17 cellular contexts compared by ENCODE assay signal in genomic region chr19:20611866-20612265, GRCh38. TPM values are rescaled to one million over a fixed set of nuclear protein-coding genes. Genes with fewer than 3 reads are reported as not detected.
DNase-seq lines count a peak whose midpoint lies in the region; ATAC-seq and TF ChIP-seq lines count a peak whose summit lies in the region.
"Had no signal": no experiment of that assay in that cellular context is flagged by ENCODE, and none has a peak within 500 bp of the region (broad histone marks: within the 10 kb centered on the region; RNA-seq: fewer than 3 reads in every experiment).

No MANE protein-coding gene starts in this region.

- H3K27ac ChIP-seq in mammary epithelial cell (ENCODE audit: insufficient read depth, low read depth, low read length) (no peak overlapping the region), ovary (peak overlapping the region; percentile 62 to 85), aorta (ENCODE audit: low read depth in 1 of 2, low read length in 2 of 2) (no peak overlapping the region), mesendoderm (ENCODE audit: low read depth, low read length) (no peak overlapping the region), sigmoid colon (peak overlapping the region in 2 of 4 donors; percentile 61 to 66)
- H3K27ac ChIP-seq: BLaER1 treated with 17β-estradiol and CSF1 and Interleukin-3, amounts not matched to agents 10 nM and 100 nM had no signal

- no peak overlapping the region for H2BK5ac ChIP-seq in mesendoderm (ENCODE audit: low read length)

- peak; percentile 50 for ATAC-seq in aorta (ENCODE audit: low FRiP score)
- ATAC-seq: GM23338 had no signal

- CTCF ChIA-PET in mammary epithelial cell (lab: Charles Lee; ENCODE audit: low non-redundant PET): no interaction called here

- H3K79me1 ChIP-seq in mesendoderm (ENCODE audit: low read length): no peaks in the 10 kb centered on the region

- H3K4ac ChIP-seq in mesendoderm (ENCODE audit: low read depth, low read length): no peak overlapping the region

- intact Hi-C loops in mammary epithelial cell (cut with micrococcal nuclease): no loop called here
- intact Hi-C loops in ovary (cut with DNase I): loop anchor here in 2 of 4 donors (5.0 to 10.0 kb wide), 2 partner anchors 45 to 47 kb away; partner anchors contain the start of gene ZNF737 (in 2 of the 2)
- intact Hi-C loops in aorta (cut with DNase I): no loop called here
- intact Hi-C loops in sigmoid colon (cut with DNase I): no loop called here

- no peak overlapping the region for H2AK5ac ChIP-seq in mesendoderm (ENCODE audit: low read length)

- H4K20me1 ChIP-seq in mammary epithelial cell (ENCODE audit: insufficient read depth, low read length): no peaks in the 10 kb centered on the region
- H4K20me1 ChIP-seq: BLaER1 treated with 17β-estradiol and CSF1 and Interleukin-3, amounts not matched to agents 10 nM and 100 nM had no signal

- H3K27me3 ChIP-seq in mammary epithelial cell (ENCODE audit: insufficient read depth, low read length): no peaks in the 10 kb centered on the region
- no peaks in the 10 kb centered on the region for H3K27me3 ChIP-seq in ovary
- H3K27me3 ChIP-seq in aorta (ENCODE audit: control insufficient read depth in 1 of 2, insufficient read depth in 2 of 2, low read length in 1 of 2): no peaks in the 10 kb centered on the region
- no peaks in the 10 kb centered on the region for H3K27me3 ChIP-seq in mesendoderm (ENCODE audit: insufficient read depth, low read length, poor library complexity)
- no peaks in the 10 kb centered on the region for H3K27me3 ChIP-seq in sigmoid colon
- H3K27me3 ChIP-seq: BLaER1 treated with 17β-estradiol and CSF1 and Interleukin-3, amounts not matched to agents 10 nM and 100 nM; MG63 had no signal

- H2BK120ac ChIP-seq in mesendoderm (ENCODE audit: low read depth, low read length): no peak overlapping the region

- H4K8ac ChIP-seq in mesendoderm (ENCODE audit: low read depth, low read length): no peak overlapping the region

- H2AFZ ChIP-seq in mammary epithelial cell (ENCODE audit: low read depth, low read length): peak overlapping the region; percentile 89
- H2AFZ ChIP-seq: GM23338 had no signal

- no peak overlapping the region for H2BK15ac ChIP-seq in mesendoderm (replicated peaks; ENCODE audit: low read depth)

- H3K36me3 ChIP-seq in mammary epithelial cell (ENCODE audit: insufficient read depth, low read length) (no peaks in the 10 kb centered on the region), ovary (no peaks in the 10 kb centered on the region), aorta (ENCODE audit: control insufficient read depth in 1 of 2, insufficient read depth in 2 of 2, low read length in 1 of 2) (no peaks in the 10 kb centered on the region), mesendoderm (ENCODE audit: control insufficient read depth, insufficient read depth, low read length) (no peaks in the 10 kb centered on the region), sigmoid colon (no peaks in the 10 kb centered on the region)
- H3K36me3 ChIP-seq: BLaER1 treated with 17β-estradiol and CSF1 and Interleukin-3, amounts not matched to agents 10 nM and 100 nM; MG63 had no signal

- 0% methylated on average over 5 of the region's 6 CpGs for WGBS in mammary epithelial cell (ENCODE audit: low coverage, missing lambda C conversion rate)
- WGBS in ovary, 3 donors: 6 to 12% (median 6%) methylated on average over 6 of the region's 6 CpGs
- 36 to 47% methylated on average over 6 of the region's 6 CpGs for WGBS in aorta, 2 donors
- no CpG with 5 or more reads among the region's 6 CpGs for WGBS in mesendoderm (ENCODE audit: extremely low coverage, insufficient coverage, low lambda C conversion rate)
- WGBS in sigmoid colon, 2 donors: 81 to 86% methylated on average over 6 of the region's 6 CpGs

- H3K4me1 ChIP-seq in mammary epithelial cell (ENCODE audit: insufficient read depth, low read length) (no peaks in the 10 kb centered on the region), ovary (ENCODE audit: insufficient read depth) (peaks cover 6% of the 10 kb centered on the region), aorta (ENCODE audit: control insufficient read depth in 1 of 2, insufficient read depth in 2 of 2, low read length in 2 of 2) (no peaks in the 10 kb centered on the region), mesendoderm (ENCODE audit: control insufficient read depth, low read depth, low read length) (no peaks in the 10 kb centered on the region), sigmoid colon (peaks cover 0 to 16% (median 0%) of the 10 kb centered on the region in 4 donors)
- H3K4me1 ChIP-seq: BLaER1 treated with 17β-estradiol and CSF1 and Interleukin-3, amounts not matched to agents 10 nM and 100 nM had no signal

- no peak overlapping the region for H3K18ac ChIP-seq in mesendoderm (ENCODE audit: low read length)

- H3K79me2 ChIP-seq in mammary epithelial cell (ENCODE audit: insufficient read depth, low read length) (no peaks in the 10 kb centered on the region), mesendoderm (ENCODE audit: control insufficient read depth, insufficient read depth, low read length) (no peaks in the 10 kb centered on the region)

- H3K4me2 ChIP-seq in mammary epithelial cell (ENCODE audit: insufficient read depth, low read depth, low read length): peak overlapping the region; percentile 74
- H3K4me2 ChIP-seq in mesendoderm (ENCODE audit: low read length): no peak overlapping the region
- H3K4me2 ChIP-seq: GM23338 had no signal

- no peak for TF ChIP-seq EP300 in ovary (IDR thresholded peaks at IDR 0.05)
- TF ChIP-seq EP300 in sigmoid colon (IDR thresholded peaks at IDR 0.05): no peak

- H3K9ac ChIP-seq in mammary epithelial cell (ENCODE audit: insufficient read depth, low read length): no peak overlapping the region
- H3K9ac ChIP-seq in mesendoderm (ENCODE audit: low read length): no peak overlapping the region
- H3K9ac ChIP-seq: BLaER1 treated with 17β-estradiol and CSF1 and Interleukin-3, amounts not matched to agents 10 nM and 100 nM had no signal

- dilution Hi-C loops in mammary epithelial cell (cut with HindIII; ENCODE audit: low sequenced_read_pairs): no loop called here

- no TSS peak for BruUV-seq in mammary epithelial cell (replicated peaks; lab: Mats Ljungman, UMichigan)

- no peak overlapping the region for H3K56ac ChIP-seq in mesendoderm (ENCODE audit: low read length)

- in situ Hi-C loops in mammary epithelial cell (cut with MboI; ENCODE audit: low sequenced_read_pairs in 2 of 2): no loop called here

- TF ChIP-seq CTCF in mammary epithelial cell (conservative IDR thresholded peaks at IDR 0.05 in 1 of 2, IDR thresholded peaks at IDR 0.05 in 1 of 2; ENCODE audit: extremely low read depth in 1 of 2, insufficient read depth in 1 of 2, low read depth in 1 of 2, low read length in 2 of 2) (no peak), ovary (IDR thresholded peaks at IDR 0.05) (no peak), sigmoid colon (IDR thresholded peaks at IDR 0.05) (no peak)

- H3K9me3 ChIP-seq in mammary epithelial cell (replicated peaks; ENCODE audit: insufficient read depth, low read length) (peaks cover 7% of the 10 kb centered on the region), ovary (no peaks in the 10 kb centered on the region), aorta (ENCODE audit: control insufficient read depth, low read length) (peaks cover 2% of the 10 kb centered on the region), sigmoid colon (peaks cover 0 to 32% (median 0%) of the 10 kb centered on the region in 4 donors)
- H3K9me3 ChIP-seq: MG63 had no signal

- TF ChIP-seq POLR2A in ovary (IDR thresholded peaks at IDR 0.05): no peak
- no peak for TF ChIP-seq POLR2A in sigmoid colon (IDR thresholded peaks at IDR 0.05)

- DNase-seq in NCI-H748 (lab: John Stamatoyannopoulos, UW; ENCODE audit: unreplicated experiment) (peak; percentile 34), NCI-H748 treated with DMSO at 0.1 percent for 48 hours (lab: John Stamatoyannopoulos, UW) (no peak), mammary epithelial cell (no peak), ovary (peak; percentile 38 to 53 (median 48)), aorta (no peak), NCI-H2107 (lab: John Stamatoyannopoulos, UW) (no peak), mesendoderm (no peak), sigmoid colon (no peak)
- DNase-seq: 8988T, KG1, MG63, NCI-H1105 treated with DMSO at 0.1 percent for 48 hours, NCI-H187, NCI-H526, Right ventricle myocardium superior had no signal

- H4K5ac ChIP-seq in mesendoderm (ENCODE audit: low read length): no peak overlapping the region

- H3K23ac ChIP-seq in mesendoderm (ENCODE audit: low read length): no peak overlapping the region

- peak overlapping the region in 2 of 3 experiments; percentile 38 to 46 for H3K4me3 ChIP-seq in mammary epithelial cell (replicated peaks in 1 of 3; ENCODE audit: insufficient read depth in 1 of 3, low read depth in 2 of 3, low read length in 3 of 3)
- peak overlapping the region; percentile 36 for H3K4me3 ChIP-seq in ovary
- H3K4me3 ChIP-seq in aorta (ENCODE audit: low read length in 2 of 2): peak overlapping the region in 1 of 2 donors; percentile 89
- no peak overlapping the region for H3K4me3 ChIP-seq in mesendoderm (ENCODE audit: low read length)
- H3K4me3 ChIP-seq in sigmoid colon: peak overlapping the region in 2 of 4 donors; percentile 19 to 41
- H3K4me3 ChIP-seq: BLaER1 treated with 17β-estradiol and CSF1 and Interleukin-3, amounts not matched to agents 10 nM and 100 nM; GM23338; MG63 had no signal

RNA-seq across cellular contexts. Expression of gene ZNF737, which starts 46.3 kb away (rescaled TPM):
- 10 to 100 TPM in 1 of 2 donors, 1 to 10 TPM in 1; 6.3 to 16.0 TPM for total RNA-seq in mammary epithelial cell
- 2.4 TPM for polyA plus RNA-seq in mammary epithelial cell
- 6.7 TPM for polyA minus RNA-seq in mammary epithelial cell
- total RNA-seq in ovary: 10 to 100 TPM; 21.8 to 63.8 (median 30.4) TPM
- polyA plus RNA-seq in ovary: 10 to 100 TPM; 19.8 to 25.9 TPM
- 10 to 100 TPM in 1 of 2 donors, 1 to 10 TPM in 1; 6.9 to 15.4 TPM for total RNA-seq in aorta
- polyA plus RNA-seq in aorta: 1 to 10 TPM; 4.1 to 4.5 TPM
- polyA plus RNA-seq in mesendoderm (2013, experiment 1 of 2): 10.2 TPM
- 9.8 TPM for polyA plus RNA-seq in mesendoderm (2013, experiment 2 of 2)
- total RNA-seq in sigmoid colon: 10 to 100 TPM in 3 of 4 donors, 1 to 10 TPM in 1; 9.5 to 17.7 (median 11.2) TPM
- 1 to 10 TPM; 1.2 to 8.1 (median 1.8) TPM for polyA plus RNA-seq in sigmoid colon

RNA-seq across cellular contexts. Expression of gene ZNF626, which starts 49.5 kb away (rescaled TPM):
- total RNA-seq in mammary epithelial cell: 10 to 100 TPM; 12.3 to 37.3 TPM
- 2.9 TPM for polyA plus RNA-seq in mammary epithelial cell
- polyA minus RNA-seq in mammary epithelial cell: 1.6 TPM
- 10 to 100 TPM; 19.0 to 40.3 (median 32.5) TPM for total RNA-seq in ovary
- 10 to 100 TPM; 15.3 to 15.6 TPM for polyA plus RNA-seq in ovary
- 10 to 100 TPM; 15.0 to 16.4 TPM for total RNA-seq in aorta
- polyA plus RNA-seq in aorta: 1 to 10 TPM; 4.5 to 9.6 TPM
- 10.4 TPM for polyA plus RNA-seq in mesendoderm (2013, experiment 1 of 2)
- polyA plus RNA-seq in mesendoderm (2013, experiment 2 of 2): 11.2 TPM
- total RNA-seq in sigmoid colon: 10 to 100 TPM; 14.3 to 20.1 (median 18.9) TPM
- 1 to 10 TPM in 1 of 3 donors, under 1 TPM in 2; 0.23 to 4.6 (median 0.60) TPM for polyA plus RNA-seq in sigmoid colon

Comparison
In these comparisons a context has a peak if more than half of its experiments do, and no peak if none do; other contexts are left out.
1. DNase-seq: peak in NCI-H748 (single experiment) and ovary (5 of 5); none in NCI-H748 treated with DMSO at 0.1 percent for 48 hours (single experiment), mammary epithelial cell (single experiment), aorta (0 of 2), NCI-H2107 (single experiment), mesendoderm (single experiment) and sigmoid colon (single experiment).
2. H3K27ac ChIP-seq: peak in ovary (2 of 2); none in mammary epithelial cell (single experiment), aorta (0 of 2) and mesendoderm (single experiment).